ENCODE assay signal across 8 cellular contexts in genomic region chr17:44501866-44502265, GRCh38. TPM values are rescaled to one million over a fixed set of nuclear protein-coding genes. Genes with fewer than 3 reads are reported as not detected.
A peak's percentile ranks its signal among the peaks of the same experiment; 100 is the strongest.
DNase-seq lines count a peak whose midpoint lies in the region; FAIRE-seq and TF ChIP-seq lines count a peak whose summit lies in the region.

No MANE protein-coding gene starts in this region.

- peaks cover 68% of the 10 kb centered on the region for H3K79me2 ChIP-seq in OCI-LY3 (ENCODE audit: low read length)
- H3K79me2 ChIP-seq in H1 (ENCODE audit: control insufficient read depth in 1 of 2, insufficient read depth in 2 of 2, low read length in 2 of 2): peaks cover 34 to 63% of the 10 kb centered on the region in 2 experiments

- TF ChIP-seq EP300 in H1 (IDR thresholded peaks at IDR 0.05; ENCODE audit: borderline replicate concordance in 1 of 2, low read depth in 2 of 2, low read length in 2 of 2): no peak

- H2BK15ac ChIP-seq in H1 (ENCODE audit: low read length): no peak overlapping the region

- no peak for TF ChIP-seq POLR2A in H1 (IDR thresholded peaks at IDR 0.05; ENCODE audit: control extremely low read depth in 1 of 2, low read depth in 2 of 2, low read length in 2 of 2)

- no peak overlapping the region for H3K18ac ChIP-seq in H1 (ENCODE audit: extremely low read depth, low read length)

- H3K27ac ChIP-seq in OCI-LY3 (ENCODE audit: low read length): peak overlapping the region; percentile 82; the same call in 1 of the 2 replicates
- H3K27ac ChIP-seq in H1 (ENCODE audit: low read depth, low read length): no peak overlapping the region
- no peak overlapping the region for H3K27ac ChIP-seq in neutrophil

- H3K9ac ChIP-seq in OCI-LY3 (ENCODE audit: low read length) (peak overlapping the region; percentile 89), H1 (replicated peaks in 1 of 4; ENCODE audit: extremely low read depth in 1 of 4, low read depth in 3 of 4, low read length in 3 of 4) (peak overlapping the region; percentile 91 to 97 (median 94); a peak in 6 of 7 replicates)

- H2BK20ac ChIP-seq in H1 (ENCODE audit: low read length): no peak overlapping the region

- no peak overlapping the region for H2AK5ac ChIP-seq in H1 (ENCODE audit: low read depth, low read length)

- DNase-seq in H1 (ENCODE audit: low read depth in 1 of 2, low spot score in 2 of 2) (no peak), C1 segment of cervical spinal cord (lab: John Stamatoyannopoulos, UW) (no peak), COLO829 (ENCODE audit: low spot score) (no peak), NCI-H187 (lab: John Stamatoyannopoulos, UW) (no peak)
- DNase-seq in stimulated activated CD8-positive, alpha-beta memory T cell treated with anti-CD3 and anti-CD28 coated beads, Interleukin-4, amount 100 ng/mL, for 48 hours: no peak

- no peak overlapping the region for H3K4ac ChIP-seq in H1 (replicated peaks; ENCODE audit: insufficient read length, low read depth, low read length)

- H2AFZ ChIP-seq in OCI-LY3 (ENCODE audit: low read depth, low read length) (no peak overlapping the region), H1 (ENCODE audit: low read length) (no peak overlapping the region)

- H4K91ac ChIP-seq in H1 (replicated peaks; ENCODE audit: insufficient read length, low read length): no peak overlapping the region

- POLR2A ChIA-PET in H1 (lab: Charles Lee; ENCODE audit: partially characterized antibody): interaction anchor here (1.1 to 3.0 kb wide), 4 partner anchors 11 to 53 kb away, joined by 3 to 16 read pairs (median 8); no protein-coding TSS in a partner anchor

- H3K14ac ChIP-seq in H1 (ENCODE audit: insufficient read length): no peak overlapping the region

- H3K56ac ChIP-seq in H1 (replicated peaks; ENCODE audit: insufficient read length, low read depth, low read length): no peak overlapping the region

- FAIRE-seq in H1 (lab: Jason Lieb, UNC): no peak

- H3K36me3 ChIP-seq in OCI-LY3 (replicated peaks; ENCODE audit: low read depth, low read length) (peaks cover 5% of the 10 kb centered on the region), H1 (ENCODE audit: control insufficient read depth in 2 of 4, insufficient read depth in 4 of 4, low read length in 3 of 4) (no peaks in the 10 kb centered on the region; a peak in 1 of 8 replicates), neutrophil (no peaks in the 10 kb centered on the region)

- H2BK120ac ChIP-seq in H1 (replicated peaks; ENCODE audit: low read depth, low read length): no peak overlapping the region

- H3K27me3 ChIP-seq in OCI-LY3 (ENCODE audit: low read depth, low read length) (no peaks in the 10 kb centered on the region), H1 (replicated peaks in 1 of 4; ENCODE audit: control insufficient read depth in 3 of 4, extremely low read depth in 1 of 4, insufficient read depth in 3 of 4, low read length in 3 of 4) (0 out of 7 replicates have a peak, but pooled peaks cover 0 to 2% (median 0%) of the 10 kb centered on the region in 4 experiments), neutrophil (peaks cover 6% of the 10 kb centered on the region)

- WGBS in H1 (ENCODE audit: extremely low coverage in 1 of 2, insufficient coverage in 1 of 2, insufficient read length in 1 of 2, insufficient replicate concordance in 2 of 2, low coverage in 1 of 2, low lambda C conversion rate in 2 of 2, missing lambda C conversion rate in 1 of 2), 2 experiments: 23% methylated on average over 3 of the region's 3 CpGs; no CpG with 5 or more reads in 1 of the 2 experiments

- H3K4me3 ChIP-seq in GM08714 (ENCODE audit: low read length) (peak overlapping the region; percentile 79), OCI-LY3 (ENCODE audit: low read length) (peak overlapping the region; percentile 94), H1 (ENCODE audit: extremely low read depth in 1 of 4, insufficient read depth in 2 of 4, low read depth in 3 of 4, low read length in 4 of 4) (peak overlapping the region; percentile 82 to 97 (median 86)), neutrophil (ENCODE audit: low read depth in 1 of 2, low read length in 1 of 2) (peak overlapping the region; percentile 91 to 93)

- H3K9me3 ChIP-seq in OCI-LY3 (ENCODE audit: insufficient read depth, low read length) (no peaks in the 10 kb centered on the region), H1 (ENCODE audit: insufficient read depth in 2 of 2, low read depth in 1 of 2, low read length in 1 of 2) (no peaks in the 10 kb centered on the region), neutrophil (no peaks in the 10 kb centered on the region)

- CTCF ChIA-PET in H1 (lab: Charles Lee; ENCODE audit: partially characterized antibody): no interaction called here

- H3K4me2 ChIP-seq in OCI-LY3 (ENCODE audit: low read length): peak overlapping the region; percentile 92
- H3K4me2 ChIP-seq in H1 (ENCODE audit: insufficient read depth in 1 of 2, low read depth in 2 of 2, low read length in 2 of 2): peak overlapping the region; percentile 91 to 92

- H3K23me2 ChIP-seq in H1 (ENCODE audit: low read depth, low read length): peaks cover 7% of the 10 kb centered on the region; the same call in 1 of the 2 replicates

- H4K8ac ChIP-seq in H1 (ENCODE audit: extremely low read depth, insufficient read depth, low read length): no peak overlapping the region

- H3K79me1 ChIP-seq in H1 (ENCODE audit: low read depth, low read length): peaks cover 3% of the 10 kb centered on the region; the same call in 1 of the 2 replicates

- TF ChIP-seq CTCF in OCI-LY3 (IDR thresholded peaks at IDR 0.05; ENCODE audit: low read depth, low read length) (no peak), H1 (IDR thresholded peaks at IDR 0.05; ENCODE audit: control extremely low read depth in 1 of 3, insufficient read depth in 1 of 3, low read depth in 1 of 3, low read length in 3 of 3) (no peak), neutrophil (IDR thresholded peaks at IDR 0.05) (no peak)

- no peak overlapping the region for H2BK5ac ChIP-seq in H1 (ENCODE audit: low read depth, low read length)

- H3K23ac ChIP-seq in H1 (ENCODE audit: insufficient read length): no peak overlapping the region

- TF ChIP-seq RAD21 in H1 (IDR thresholded peaks at IDR 0.05 in 1 of 2, conservative IDR thresholded peaks at IDR 0.05 in 1 of 2; ENCODE audit: low read depth in 2 of 2, low read length in 2 of 2): no peak

- no peak overlapping the region for H4K5ac ChIP-seq in H1 (ENCODE audit: insufficient read length, low read depth, low read length)

- H2BK12ac ChIP-seq in H1 (ENCODE audit: low read depth, low read length): no peak overlapping the region

- H3K4me1 ChIP-seq in OCI-LY3 (ENCODE audit: low read length): peaks cover 21% of the 10 kb centered on the region
- H3K4me1 ChIP-seq in H1 (replicated peaks in 1 of 4; ENCODE audit: control insufficient read depth in 3 of 4, insufficient read depth in 4 of 4, low read length in 3 of 4): peaks cover 2 to 3% (median 2%) of the 10 kb centered on the region in 4 experiments; a peak in 4 of 7 replicates
- peaks cover 21 to 23% of the 10 kb centered on the region in 2 experiments for H3K4me1 ChIP-seq in neutrophil (ENCODE audit: control insufficient read depth in 1 of 2, insufficient read depth in 1 of 2, low read depth in 1 of 2, low read length in 1 of 2)

- H4K20me1 ChIP-seq in OCI-LY3 (ENCODE audit: insufficient read depth, low read length) (peaks cover 52% of the 10 kb centered on the region), H1 (replicated peaks in 1 of 2; ENCODE audit: control insufficient read depth in 1 of 2, insufficient read depth in 2 of 2, low read length in 2 of 2) (peaks cover 3 to 6% of the 10 kb centered on the region in 2 experiments)

TF ChIP-seq in H1, 55 proteins besides CTCF, POLR2A, EP300 and RAD21 (continues in another document):
- TF ChIP-seq GABPA (IDR thresholded peaks at IDR 0.05; ENCODE audit: borderline replicate concordance, insufficient read depth, low read length): no peak
- no peak for TF ChIP-seq BCL11A (IDR thresholded peaks at IDR 0.05; ENCODE audit: low read depth in 2 of 2, low read length in 2 of 2)
- no peak for TF ChIP-seq MAFK (IDR thresholded peaks at IDR 0.05; ENCODE audit: low read depth, low read length)
- no peak for TF ChIP-seq NRF1 (IDR thresholded peaks at IDR 0.05; ENCODE audit: low read depth, low read length)
- TF ChIP-seq YY1 (IDR thresholded peaks at IDR 0.05; ENCODE audit: low read depth, low read length): no peak
- TF ChIP-seq, protein P1, sequence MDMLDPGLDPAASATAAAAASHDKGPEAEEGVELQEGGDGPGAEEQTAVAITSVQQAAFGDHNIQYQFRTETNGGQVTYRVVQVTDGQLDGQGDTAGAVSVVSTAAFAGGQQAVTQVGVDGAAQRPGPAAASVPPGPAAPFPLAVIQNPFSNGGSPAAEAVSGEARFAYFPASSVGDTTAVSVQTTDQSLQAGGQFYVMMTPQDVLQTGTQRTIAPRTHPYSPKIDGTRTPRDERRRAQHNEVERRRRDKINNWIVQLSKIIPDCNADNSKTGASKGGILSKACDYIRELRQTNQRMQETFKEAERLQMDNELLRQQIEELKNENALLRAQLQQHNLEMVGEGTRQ (IDR thresholded peaks at IDR 0.05; ENCODE audit: low read length): no peak
- TF ChIP-seq JUND (IDR thresholded peaks at IDR 0.05; ENCODE audit: low read length): no peak
- no peak for TF ChIP-seq EGR1 (IDR thresholded peaks at IDR 0.05; ENCODE audit: borderline replicate concordance, low read depth, low read length)
- TF ChIP-seq CBX8 (IDR thresholded peaks at IDR 0.05; ENCODE audit: borderline replicate concordance, low read depth, low read length): no peak
- no peak for TF ChIP-seq SIRT6 (IDR thresholded peaks at IDR 0.05; ENCODE audit: low read length)
- no peak for TF ChIP-seq RFX5 (IDR thresholded peaks at IDR 0.05; ENCODE audit: borderline replicate concordance, low read depth, low read length)

RNA-seq across cellular contexts. Expression of gene GPATCH8, which starts 1.3 kb away (rescaled TPM):
- total RNA-seq in H1 (2021; fragmentation: NEBNext Ultra II Directional; extraction: Animal tissue kit (Norgen Biotek cat#: 25700)): 51.5 and 58.1 TPM in 2 replicates
- 20.5 and 21.6 TPM in 2 replicates for polyA plus RNA-seq in H1 (2011; rRNA removed)
- polyA plus RNA-seq in H1 (2011; cell fraction: cytosol; rRNA removed): 18.4 TPM
- polyA plus RNA-seq in H1 (2011; cell fraction: nucleus; rRNA removed): 35.3 TPM
- polyA plus RNA-seq in H1 (2012, experiment 1 of 2): 23.8 to 31.5 TPM (median 26.7 TPM) in 4 replicates
- polyA plus RNA-seq in H1 (2012, experiment 2 of 2): 3.3 TPM
- polyA plus RNA-seq in H1 (2013, experiment 1 of 2): 27.9 TPM
- 27.4 TPM for polyA plus RNA-seq in H1 (2013, experiment 2 of 2)
- 32.5 and 32.9 TPM in 2 replicates for polyA minus RNA-seq in H1 (2011; rRNA and poly(A)+ RNA removed)
- polyA minus RNA-seq in H1 (2011; cell fraction: cytosol; rRNA and poly(A)+ RNA removed): 24.1 TPM
- 47.5 TPM for polyA minus RNA-seq in H1 (2011; cell fraction: nucleus; rRNA and poly(A)+ RNA removed)

RNA-seq across cellular contexts. Expression of gene FZD2, which starts 55.4 kb away (rescaled TPM):
- 17.0 and 17.6 TPM in 2 replicates for total RNA-seq in H1 (2021; fragmentation: NEBNext Ultra II Directional; extraction: Animal tissue kit (Norgen Biotek cat#: 25700))
- 86.7 and 93.6 TPM in 2 replicates for polyA plus RNA-seq in H1 (2011; rRNA removed)
- 41.3 TPM for polyA plus RNA-seq in H1 (2011; cell fraction: cytosol; rRNA removed)
- 37.7 TPM for polyA plus RNA-seq in H1 (2011; cell fraction: nucleus; rRNA removed)
- 21.7 to 33.8 TPM (median 32.4 TPM) in 4 replicates for polyA plus RNA-seq in H1 (2012, experiment 1 of 2)
- 30.9 TPM for polyA plus RNA-seq in H1 (2012, experiment 2 of 2)
- polyA plus RNA-seq in H1 (2013, experiment 1 of 2): 12.3 TPM
- 12.0 TPM for polyA plus RNA-seq in H1 (2013, experiment 2 of 2)
- 22.5 and 38.9 TPM in 2 replicates for polyA minus RNA-seq in H1 (2011; rRNA and poly(A)+ RNA removed)
- 37.7 TPM for polyA minus RNA-seq in H1 (2011; cell fraction: cytosol; rRNA and poly(A)+ RNA removed)
- 23.6 TPM for polyA minus RNA-seq in H1 (2011; cell fraction: nucleus; rRNA and poly(A)+ RNA removed)
